Comparison of ENCODE assay signal across 20 cellular contexts in the genomic region with DNA sequence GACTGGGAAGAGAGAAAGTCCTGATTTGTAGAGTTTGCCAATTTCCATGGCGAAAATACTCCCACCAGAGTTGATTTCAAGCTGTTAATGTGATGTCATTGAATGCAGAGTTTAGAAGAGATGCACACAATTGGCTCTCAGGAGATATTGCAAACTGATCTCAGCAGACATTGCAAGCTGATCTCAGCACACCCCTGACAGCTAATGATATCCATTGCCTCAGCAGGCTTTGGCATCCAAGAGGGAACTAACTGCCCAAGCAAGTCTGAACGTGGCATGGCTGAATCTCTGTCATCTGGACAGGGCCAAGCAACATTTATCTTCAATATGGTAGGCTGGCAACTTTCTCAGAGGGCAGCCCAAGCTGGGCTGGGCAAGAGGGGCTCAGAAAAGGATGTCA.
"Had no signal": no experiment of that assay in that cellular context is flagged by ENCODE, and none has a peak within 500 bp of the region (broad histone marks: within the 10 kb centered on the region; RNA-seq: fewer than 3 reads in every experiment).

No MANE protein-coding gene starts in this region.

- H3K4me1 ChIP-seq: colonic mucosa had no signal

- H3K27ac ChIP-seq: colonic mucosa, dorsolateral prefrontal cortex, esophagus squamous epithelium, suprapubic skin, tibial nerve had no signal

- H3K36me3 ChIP-seq: colonic mucosa, esophagus squamous epithelium, stomach, suprapubic skin, tibial nerve had no signal

- ATAC-seq: naive thymus-derived CD8-positive, alpha-beta T cell; stimulated activated effector memory CD8-positive, alpha-beta T cell treated with anti-CD3 and anti-CD28 coated beads, Interleukin-12 subunit alpha, Interleukin-12 subunit beta, amount 100 ng/mL, for 72 hours; T-helper 17 cell had no signal

- H3K9me3 ChIP-seq: colonic mucosa, esophagus squamous epithelium, stomach, suprapubic skin, tibial nerve had no signal

- H3K27me3 ChIP-seq: colonic mucosa, stomach, suprapubic skin, tibial nerve had no signal

- DNase-seq: activated CD4-positive, alpha-beta T cell treated with anti-CD3 and anti-CD28 coated beads for 4 hours; activated CD4-positive, alpha-beta T cell treated with anti-CD3 and anti-CD28 coated beads, Interleukin-2, amount 50 U/mL, for 48 hours; activated CD4-positive, CD25-positive, alpha-beta regulatory T cell; activated naive CD4-positive, alpha-beta T cell treated with Interleukin-2 at 50 U/mL for 16 hours; activated naive CD8-positive, alpha-beta T cell treated with anti-CD3 and anti-CD28 coated beads for 36 hours; activated T-cell treated with anti-CD3 and anti-CD28 coated beads, Interleukin-2, amount 50 U/mL, for 48 hours; colonic mucosa; dorsolateral prefrontal cortex; esophagus squamous epithelium; foreskin melanocyte; hippocampal formation; naive thymus-derived CD8-positive, alpha-beta T cell; retina; stimulated activated CD4-positive, alpha-beta T cell treated with anti-CD3 and anti-CD28 coated beads, Interleukin-2, amount 100 ng/mL, for 24 hours; stomach; SW 1271; T-helper 17 cell had no signal

- H3K4me3 ChIP-seq: colonic mucosa, dorsolateral prefrontal cortex, esophagus squamous epithelium, stomach, suprapubic skin, tibial nerve had no signal
